In the genomic region with DNA sequence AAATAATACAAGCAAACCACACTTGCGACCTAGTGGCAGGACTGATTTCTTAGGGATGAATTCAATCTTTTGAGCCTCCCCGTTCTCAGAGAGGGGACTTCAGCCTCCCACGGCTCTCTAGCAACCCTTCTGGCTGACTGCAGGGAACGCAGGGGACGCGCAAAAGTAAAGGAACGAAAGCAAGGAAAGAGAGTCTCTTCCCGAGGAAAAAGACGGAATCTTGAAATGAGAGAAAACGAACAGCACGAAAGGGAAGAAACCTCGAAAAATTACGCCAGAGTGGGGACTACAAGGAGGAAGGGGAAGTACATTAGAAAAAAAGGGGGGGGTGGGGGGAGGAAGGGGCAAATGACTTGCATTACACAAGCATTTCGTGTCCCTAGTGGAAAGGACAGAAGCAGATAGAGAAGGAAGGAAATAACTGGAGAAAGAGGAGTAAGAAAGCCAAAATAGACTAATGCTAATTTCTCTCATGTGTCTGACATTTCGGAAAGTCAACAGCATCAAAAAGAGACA, we compare ENCODE assay signal across 1 cellular context.
TF ChIP-seq lines count a peak whose summit lies in the region.

No MANE protein-coding gene starts in this region.

TF ChIP-seq in GM12878, 131 proteins besides CTCF, POLR2A, EP300 and RAD21 (continued from another document and continues in another):
- TF ChIP-seq BHLHE40 (IDR thresholded peaks at IDR 0.05; ENCODE audit: borderline replicate concordance in 1 of 2, low read depth in 2 of 2, low read length in 1 of 2) (no peak), MTA2 (IDR thresholded peaks at IDR 0.05; ENCODE audit: low read depth) (no peak; the same call in 1 of the 2 replicates), EZH2 (IDR thresholded peaks at IDR 0.05; ENCODE audit: borderline replicate concordance, control insufficient read depth, low read depth, low read length) (no peak), HDGF (IDR thresholded peaks at IDR 0.05) (no peak), PAX8 (IDR thresholded peaks at IDR 0.05) (no peak), CBX3 (IDR thresholded peaks at IDR 0.05; ENCODE audit: borderline replicate concordance, low read depth) (no peak), SREBF2 (IDR thresholded peaks at IDR 0.05; ENCODE audit: low read length) (no peak), NR2C1 (IDR thresholded peaks at IDR 0.05) (no peak), IRF4 (IDR thresholded peaks at IDR 0.05; ENCODE audit: low read depth, low read length) (0 out of 2 replicates have a peak, but pooled peaks have one; percentile 4), RBBP5 (conservative IDR thresholded peaks at IDR 0.05) (no peak), CREM (IDR thresholded peaks at IDR 0.05; ENCODE audit: low read depth) (no peak), SUPT20H (IDR thresholded peaks at IDR 0.05; ENCODE audit: borderline replicate concordance, control insufficient read depth, low read depth, low read length) (no peak), MEF2B (IDR thresholded peaks at IDR 0.05; ENCODE audit: partially characterized antibody, poor library complexity, severe bottlenecking) (no peak), PML (IDR thresholded peaks at IDR 0.05; ENCODE audit: low read length) (no peak; the same call in 1 of the 2 replicates), NFIC (IDR thresholded peaks at IDR 0.05; ENCODE audit: low read depth, low read length) (no peak; the same call in 1 of the 2 replicates), SMAD5 (IDR thresholded peaks at IDR 0.05; ENCODE audit: low read depth) (0 out of 2 replicates have a peak, but pooled peaks have one; percentile 29), CEBPB (IDR thresholded peaks at IDR 0.05; ENCODE audit: borderline replicate concordance in 1 of 2, low read depth in 2 of 2, low read length in 2 of 2) (no peak), KDM1A (IDR thresholded peaks at IDR 0.05; ENCODE audit: borderline replicate concordance) (no peak), CBFB (IDR thresholded peaks at IDR 0.05; ENCODE audit: low read depth) (no peak)
- TF ChIP-seq, protein P1, sequence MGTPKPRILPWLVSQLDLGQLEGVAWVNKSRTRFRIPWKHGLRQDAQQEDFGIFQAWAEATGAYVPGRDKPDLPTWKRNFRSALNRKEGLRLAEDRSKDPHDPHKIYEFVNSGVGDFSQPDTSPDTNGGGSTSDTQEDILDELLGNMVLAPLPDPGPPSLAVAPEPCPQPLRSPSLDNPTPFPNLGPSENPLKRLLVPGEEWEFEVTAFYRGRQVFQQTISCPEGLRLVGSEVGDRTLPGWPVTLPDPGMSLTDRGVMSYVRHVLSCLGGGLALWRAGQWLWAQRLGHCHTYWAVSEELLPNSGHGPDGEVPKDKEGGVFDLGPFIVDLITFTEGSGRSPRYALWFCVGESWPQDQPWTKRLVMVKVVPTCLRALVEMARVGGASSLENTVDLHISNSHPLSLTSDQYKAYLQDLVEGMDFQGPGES (IDR thresholded peaks at IDR 0.05), result no peak
- TF ChIP-seq, protein P2, sequence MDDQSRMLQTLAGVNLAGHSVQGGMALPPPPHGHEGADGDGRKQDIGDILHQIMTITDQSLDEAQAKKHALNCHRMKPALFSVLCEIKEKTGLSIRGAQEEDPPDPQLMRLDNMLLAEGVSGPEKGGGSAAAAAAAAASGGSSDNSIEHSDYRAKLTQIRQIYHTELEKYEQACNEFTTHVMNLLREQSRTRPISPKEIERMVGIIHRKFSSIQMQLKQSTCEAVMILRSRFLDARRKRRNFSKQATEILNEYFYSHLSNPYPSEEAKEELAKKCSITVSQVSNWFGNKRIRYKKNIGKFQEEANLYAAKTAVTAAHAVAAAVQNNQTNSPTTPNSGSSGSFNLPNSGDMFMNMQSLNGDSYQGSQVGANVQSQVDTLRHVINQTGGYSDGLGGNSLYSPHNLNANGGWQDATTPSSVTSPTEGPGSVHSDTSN (IDR thresholded peaks at IDR 0.05; ENCODE audit: insufficient replicate concordance, low read depth, low read length), result no peak
- TF ChIP-seq, protein P3, sequence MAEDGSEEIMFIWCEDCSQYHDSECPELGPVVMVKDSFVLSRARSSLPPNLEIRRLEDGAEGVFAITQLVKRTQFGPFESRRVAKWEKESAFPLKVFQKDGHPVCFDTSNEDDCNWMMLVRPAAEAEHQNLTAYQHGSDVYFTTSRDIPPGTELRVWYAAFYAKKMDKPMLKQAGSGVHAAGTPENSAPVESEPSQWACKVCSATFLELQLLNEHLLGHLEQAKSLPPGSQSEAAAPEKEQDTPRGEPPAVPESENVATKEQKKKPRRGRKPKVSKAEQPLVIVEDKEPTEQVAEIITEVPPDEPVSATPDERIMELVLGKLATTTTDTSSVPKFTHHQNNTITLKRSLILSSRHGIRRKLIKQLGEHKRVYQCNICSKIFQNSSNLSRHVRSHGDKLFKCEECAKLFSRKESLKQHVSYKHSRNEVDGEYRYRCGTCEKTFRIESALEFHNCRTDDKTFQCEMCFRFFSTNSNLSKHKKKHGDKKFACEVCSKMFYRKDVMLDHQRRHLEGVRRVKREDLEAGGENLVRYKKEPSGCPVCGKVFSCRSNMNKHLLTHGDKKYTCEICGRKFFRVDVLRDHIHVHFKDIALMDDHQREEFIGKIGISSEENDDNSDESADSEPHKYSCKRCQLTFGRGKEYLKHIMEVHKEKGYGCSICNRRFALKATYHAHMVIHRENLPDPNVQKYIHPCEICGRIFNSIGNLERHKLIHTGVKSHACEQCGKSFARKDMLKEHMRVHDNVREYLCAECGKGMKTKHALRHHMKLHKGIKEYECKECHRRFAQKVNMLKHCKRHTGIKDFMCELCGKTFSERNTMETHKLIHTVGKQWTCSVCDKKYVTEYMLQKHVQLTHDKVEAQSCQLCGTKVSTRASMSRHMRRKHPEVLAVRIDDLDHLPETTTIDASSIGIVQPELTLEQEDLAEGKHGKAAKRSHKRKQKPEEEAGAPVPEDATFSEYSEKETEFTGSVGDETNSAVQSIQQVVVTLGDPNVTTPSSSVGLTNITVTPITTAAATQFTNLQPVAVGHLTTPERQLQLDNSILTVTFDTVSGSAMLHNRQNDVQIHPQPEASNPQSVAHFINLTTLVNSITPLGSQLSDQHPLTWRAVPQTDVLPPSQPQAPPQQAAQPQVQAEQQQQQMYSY (CRISPR knock-in tag; IDR thresholded peaks at IDR 0.05), result no peak
- TF ChIP-seq, protein P4, sequence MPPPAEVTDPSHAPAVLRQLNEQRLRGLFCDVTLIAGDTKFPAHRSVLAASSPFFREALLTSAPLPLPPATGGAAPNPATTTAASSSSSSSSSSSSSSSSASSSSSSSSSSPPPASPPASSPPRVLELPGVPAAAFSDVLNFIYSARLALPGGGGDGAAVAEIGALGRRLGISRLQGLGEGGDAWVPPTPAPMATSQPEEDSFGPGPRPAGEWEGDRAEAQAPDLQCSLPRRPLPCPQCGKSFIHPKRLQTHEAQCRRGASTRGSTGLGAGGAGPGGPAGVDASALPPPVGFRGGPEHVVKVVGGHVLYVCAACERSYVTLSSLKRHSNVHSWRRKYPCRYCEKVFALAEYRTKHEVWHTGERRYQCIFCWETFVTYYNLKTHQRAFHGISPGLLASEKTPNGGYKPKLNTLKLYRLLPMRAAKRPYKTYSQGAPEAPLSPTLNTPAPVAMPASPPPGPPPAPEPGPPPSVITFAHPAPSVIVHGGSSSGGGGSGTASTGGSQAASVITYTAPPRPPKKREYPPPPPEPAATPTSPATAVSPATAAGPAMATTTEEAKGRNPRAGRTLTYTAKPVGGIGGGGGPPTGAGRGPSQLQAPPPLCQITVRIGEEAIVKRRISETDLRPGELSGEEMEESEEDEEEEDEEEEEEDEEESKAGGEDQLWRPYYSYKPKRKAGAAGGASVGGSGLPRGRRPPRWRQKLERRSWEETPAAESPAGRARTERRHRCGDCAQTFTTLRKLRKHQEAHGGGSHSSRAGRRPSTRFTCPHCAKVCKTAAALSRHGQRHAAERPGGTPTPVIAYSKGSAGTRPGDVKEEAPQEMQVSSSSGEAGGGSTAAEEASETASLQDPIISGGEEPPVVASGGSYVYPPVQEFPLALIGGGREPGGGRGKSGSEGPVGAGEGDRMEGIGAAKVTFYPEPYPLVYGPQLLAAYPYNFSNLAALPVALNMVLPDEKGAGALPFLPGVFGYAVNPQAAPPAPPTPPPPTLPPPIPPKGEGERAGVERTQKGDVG (CRISPR knock-in tag; IDR thresholded peaks at IDR 0.05), result no peak
- TF ChIP-seq, protein P5, sequence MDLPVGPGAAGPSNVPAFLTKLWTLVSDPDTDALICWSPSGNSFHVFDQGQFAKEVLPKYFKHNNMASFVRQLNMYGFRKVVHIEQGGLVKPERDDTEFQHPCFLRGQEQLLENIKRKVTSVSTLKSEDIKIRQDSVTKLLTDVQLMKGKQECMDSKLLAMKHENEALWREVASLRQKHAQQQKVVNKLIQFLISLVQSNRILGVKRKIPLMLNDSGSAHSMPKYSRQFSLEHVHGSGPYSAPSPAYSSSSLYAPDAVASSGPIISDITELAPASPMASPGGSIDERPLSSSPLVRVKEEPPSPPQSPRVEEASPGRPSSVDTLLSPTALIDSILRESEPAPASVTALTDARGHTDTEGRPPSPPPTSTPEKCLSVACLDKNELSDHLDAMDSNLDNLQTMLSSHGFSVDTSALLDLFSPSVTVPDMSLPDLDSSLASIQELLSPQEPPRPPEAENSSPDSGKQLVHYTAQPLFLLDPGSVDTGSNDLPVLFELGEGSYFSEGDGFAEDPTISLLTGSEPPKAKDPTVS (IDR thresholded peaks at IDR 0.05; ENCODE audit: low read depth, low read length), result no peak
- TF ChIP-seq, protein P6, sequence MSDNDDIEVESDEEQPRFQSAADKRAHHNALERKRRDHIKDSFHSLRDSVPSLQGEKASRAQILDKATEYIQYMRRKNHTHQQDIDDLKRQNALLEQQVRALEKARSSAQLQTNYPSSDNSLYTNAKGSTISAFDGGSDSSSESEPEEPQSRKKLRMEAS (IDR thresholded peaks at IDR 0.05; ENCODE audit: low read depth, low read length), result no peak
- TF ChIP-seq, protein P7, sequence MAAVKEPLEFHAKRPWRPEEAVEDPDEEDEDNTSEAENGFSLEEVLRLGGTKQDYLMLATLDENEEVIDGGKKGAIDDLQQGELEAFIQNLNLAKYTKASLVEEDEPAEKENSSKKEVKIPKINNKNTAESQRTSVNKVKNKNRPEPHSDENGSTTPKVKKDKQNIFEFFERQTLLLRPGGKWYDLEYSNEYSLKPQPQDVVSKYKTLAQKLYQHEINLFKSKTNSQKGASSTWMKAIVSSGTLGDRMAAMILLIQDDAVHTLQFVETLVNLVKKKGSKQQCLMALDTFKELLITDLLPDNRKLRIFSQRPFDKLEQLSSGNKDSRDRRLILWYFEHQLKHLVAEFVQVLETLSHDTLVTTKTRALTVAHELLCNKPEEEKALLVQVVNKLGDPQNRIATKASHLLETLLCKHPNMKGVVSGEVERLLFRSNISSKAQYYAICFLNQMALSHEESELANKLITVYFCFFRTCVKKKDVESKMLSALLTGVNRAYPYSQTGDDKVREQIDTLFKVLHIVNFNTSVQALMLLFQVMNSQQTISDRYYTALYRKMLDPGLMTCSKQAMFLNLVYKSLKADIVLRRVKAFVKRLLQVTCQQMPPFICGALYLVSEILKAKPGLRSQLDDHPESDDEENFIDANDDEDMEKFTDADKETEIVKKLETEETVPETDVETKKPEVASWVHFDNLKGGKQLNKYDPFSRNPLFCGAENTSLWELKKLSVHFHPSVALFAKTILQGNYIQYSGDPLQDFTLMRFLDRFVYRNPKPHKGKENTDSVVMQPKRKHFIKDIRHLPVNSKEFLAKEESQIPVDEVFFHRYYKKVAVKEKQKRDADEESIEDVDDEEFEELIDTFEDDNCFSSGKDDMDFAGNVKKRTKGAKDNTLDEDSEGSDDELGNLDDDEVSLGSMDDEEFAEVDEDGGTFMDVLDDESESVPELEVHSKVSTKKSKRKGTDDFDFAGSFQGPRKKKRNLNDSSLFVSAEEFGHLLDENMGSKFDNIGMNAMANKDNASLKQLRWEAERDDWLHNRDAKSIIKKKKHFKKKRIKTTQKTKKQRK (IDR thresholded peaks at IDR 0.05; ENCODE audit: low read depth, low read length), result no peak
- TF ChIP-seq, protein P8, sequence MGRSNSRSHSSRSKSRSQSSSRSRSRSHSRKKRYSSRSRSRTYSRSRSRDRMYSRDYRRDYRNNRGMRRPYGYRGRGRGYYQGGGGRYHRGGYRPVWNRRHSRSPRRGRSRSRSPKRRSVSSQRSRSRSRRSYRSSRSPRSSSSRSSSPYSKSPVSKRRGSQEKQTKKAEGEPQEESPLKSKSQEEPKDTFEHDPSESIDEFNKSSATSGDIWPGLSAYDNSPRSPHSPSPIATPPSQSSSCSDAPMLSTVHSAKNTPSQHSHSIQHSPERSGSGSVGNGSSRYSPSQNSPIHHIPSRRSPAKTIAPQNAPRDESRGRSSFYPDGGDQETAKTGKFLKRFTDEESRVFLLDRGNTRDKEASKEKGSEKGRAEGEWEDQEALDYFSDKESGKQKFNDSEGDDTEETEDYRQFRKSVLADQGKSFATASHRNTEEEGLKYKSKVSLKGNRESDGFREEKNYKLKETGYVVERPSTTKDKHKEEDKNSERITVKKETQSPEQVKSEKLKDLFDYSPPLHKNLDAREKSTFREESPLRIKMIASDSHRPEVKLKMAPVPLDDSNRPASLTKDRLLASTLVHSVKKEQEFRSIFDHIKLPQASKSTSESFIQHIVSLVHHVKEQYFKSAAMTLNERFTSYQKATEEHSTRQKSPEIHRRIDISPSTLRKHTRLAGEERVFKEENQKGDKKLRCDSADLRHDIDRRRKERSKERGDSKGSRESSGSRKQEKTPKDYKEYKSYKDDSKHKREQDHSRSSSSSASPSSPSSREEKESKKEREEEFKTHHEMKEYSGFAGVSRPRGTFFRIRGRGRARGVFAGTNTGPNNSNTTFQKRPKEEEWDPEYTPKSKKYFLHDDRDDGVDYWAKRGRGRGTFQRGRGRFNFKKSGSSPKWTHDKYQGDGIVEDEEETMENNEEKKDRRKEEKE (IDR thresholded peaks at IDR 0.05), result no peak
- TF ChIP-seq, protein P9, sequence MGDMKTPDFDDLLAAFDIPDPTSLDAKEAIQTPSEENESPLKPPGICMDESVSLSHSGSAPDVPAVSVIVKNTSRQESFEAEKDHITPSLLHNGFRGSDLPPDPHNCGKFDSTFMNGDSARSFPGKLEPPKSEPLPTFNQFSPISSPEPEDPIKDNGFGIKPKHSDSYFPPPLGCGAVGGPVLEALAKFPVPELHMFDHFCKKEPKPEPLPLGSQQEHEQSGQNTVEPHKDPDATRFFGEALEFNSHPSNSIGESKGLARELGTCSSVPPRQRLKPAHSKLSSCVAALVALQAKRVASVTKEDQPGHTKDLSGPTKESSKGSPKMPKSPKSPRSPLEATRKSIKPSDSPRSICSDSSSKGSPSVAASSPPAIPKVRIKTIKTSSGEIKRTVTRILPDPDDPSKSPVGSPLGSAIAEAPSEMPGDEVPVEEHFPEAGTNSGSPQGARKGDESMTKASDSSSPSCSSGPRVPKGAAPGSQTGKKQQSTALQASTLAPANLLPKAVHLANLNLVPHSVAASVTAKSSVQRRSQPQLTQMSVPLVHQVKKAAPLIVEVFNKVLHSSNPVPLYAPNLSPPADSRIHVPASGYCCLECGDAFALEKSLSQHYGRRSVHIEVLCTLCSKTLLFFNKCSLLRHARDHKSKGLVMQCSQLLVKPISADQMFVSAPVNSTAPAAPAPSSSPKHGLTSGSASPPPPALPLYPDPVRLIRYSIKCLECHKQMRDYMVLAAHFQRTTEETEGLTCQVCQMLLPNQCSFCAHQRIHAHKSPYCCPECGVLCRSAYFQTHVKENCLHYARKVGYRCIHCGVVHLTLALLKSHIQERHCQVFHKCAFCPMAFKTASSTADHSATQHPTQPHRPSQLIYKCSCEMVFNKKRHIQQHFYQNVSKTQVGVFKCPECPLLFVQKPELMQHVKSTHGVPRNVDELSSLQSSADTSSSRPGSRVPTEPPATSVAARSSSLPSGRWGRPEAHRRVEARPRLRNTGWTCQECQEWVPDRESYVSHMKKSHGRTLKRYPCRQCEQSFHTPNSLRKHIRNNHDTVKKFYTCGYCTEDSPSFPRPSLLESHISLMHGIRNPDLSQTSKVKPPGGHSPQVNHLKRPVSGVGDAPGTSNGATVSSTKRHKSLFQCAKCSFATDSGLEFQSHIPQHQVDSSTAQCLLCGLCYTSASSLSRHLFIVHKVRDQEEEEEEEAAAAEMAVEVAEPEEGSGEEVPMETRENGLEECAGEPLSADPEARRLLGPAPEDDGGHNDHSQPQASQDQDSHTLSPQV (IDR thresholded peaks at IDR 0.05), result no peak
